18 cellular contexts compared by ENCODE assay signal in the genomic region with DNA sequence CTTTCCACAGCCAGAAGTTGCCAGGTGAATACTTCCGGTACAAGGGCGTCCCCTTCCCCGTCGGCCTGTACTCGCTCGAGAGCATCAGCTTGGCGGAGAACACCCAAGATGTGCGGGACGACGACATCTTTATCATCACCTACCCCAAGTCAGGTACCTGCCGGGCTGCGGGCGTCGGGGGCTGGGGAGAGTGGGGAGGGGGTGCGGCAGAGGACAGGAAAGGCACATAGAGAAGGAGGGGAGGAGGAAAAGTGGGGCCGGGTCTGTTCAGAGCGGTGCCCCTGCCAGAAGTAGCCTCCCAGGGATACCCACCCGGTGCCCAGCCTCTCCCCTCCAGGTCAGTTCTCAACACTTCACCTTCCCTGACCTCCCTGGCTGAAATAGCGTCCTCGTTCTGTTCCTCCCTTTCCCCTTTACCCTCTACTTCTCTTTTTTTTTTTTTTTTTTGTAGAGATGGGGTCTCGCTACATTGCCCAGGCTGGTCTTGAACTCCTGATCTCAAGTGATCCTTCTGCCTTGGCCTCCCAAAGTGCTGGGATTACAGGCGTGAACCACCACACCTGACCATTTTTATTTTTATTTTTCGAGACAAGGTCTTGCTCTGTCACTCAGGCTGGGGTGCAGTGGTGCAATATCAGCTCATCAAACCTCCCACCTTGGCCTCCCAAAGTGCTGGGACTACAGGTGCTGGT. TPM values are rescaled to one million over a fixed set of nuclear protein-coding genes. Genes with fewer than 3 reads are reported as not detected.
A peak's percentile ranks its signal among the peaks of the same experiment; 100 is the strongest.
DNase-seq lines count a peak whose midpoint lies in the region; ATAC-seq and TF ChIP-seq lines count a peak whose summit lies in the region.
"Had no signal": no experiment of that assay in that cellular context is flagged by ENCODE, and none has a peak within 500 bp of the region (broad histone marks: within the 10 kb centered on the region; RNA-seq: fewer than 3 reads in every experiment).

No MANE protein-coding gene starts in this region.

- H3K36me3 Mint-ChIP-seq in GM23338 (ENCODE audit: low read depth) (no peaks in the 10 kb centered on the region), progenitor cell of endocrine pancreas (ENCODE audit: insufficient read depth) (no peaks in the 10 kb centered on the region)

- POLR2A ChIA-PET in HEK293 (lab: Yijun Ruan, JAX), result interaction anchor here (0.5 to 0.7 kb wide), 3 partner anchors 8 to 998 kb away, joined by 3 to 4 read pairs (median 4); no protein-coding TSS in a partner anchor

- H3K4me3 ChIP-seq in GM23338, result no peak overlapping the region
- H3K4me3 ChIP-seq in HEK293 (ENCODE audit: low read depth, low read length), result no peak overlapping the region

- peaks cover 24% of the 10 kb centered on the region for H3K27me3 Mint-ChIP-seq in GM23338 (ENCODE audit: insufficient read depth, low read depth, poor library complexity)
- no peaks in the 10 kb centered on the region for H3K27me3 Mint-ChIP-seq in progenitor cell of endocrine pancreas
- H3K27me3 Mint-ChIP-seq: CD4-positive, alpha-beta T cell had no signal

- no peaks in the 10 kb centered on the region for H3K27me3 ChIP-seq in GM23338 (ENCODE audit: insufficient read depth)

- no peaks in the 10 kb centered on the region for H3K9me2 ChIP-seq in GM23338 (ENCODE audit: insufficient read depth)

- H3K4me1 ChIP-seq in GM23338 (ENCODE audit: insufficient read depth) (peaks cover 8% of the 10 kb centered on the region; the same call in 1 of the 2 replicates), HEK293 (ENCODE audit: control insufficient read depth, insufficient read depth, low read length) (no peaks in the 10 kb centered on the region; the same call in 1 of the 2 replicates)

- H3K27ac ChIP-seq in GM23338 (ENCODE audit: low read depth) (no peak overlapping the region), HEK293 (ENCODE audit: extremely low read depth, low read depth, low read length) (no peak overlapping the region)
- H3K27ac ChIP-seq: C4-2B had no signal

- no peak for ATAC-seq in GM23338

- H3K9me3 Mint-ChIP-seq in GM23338 (no peaks in the 10 kb centered on the region), progenitor cell of endocrine pancreas (ENCODE audit: low read depth) (no peaks in the 10 kb centered on the region)
- H3K9me3 Mint-ChIP-seq: CD4-positive, alpha-beta T cell; HFFc6 had no signal

- H3K27ac Mint-ChIP-seq in GM23338, result no peak overlapping the region
- peak overlapping the region; percentile 56 for H3K27ac Mint-ChIP-seq in progenitor cell of endocrine pancreas
- H3K27ac Mint-ChIP-seq: CD4-positive, alpha-beta T cell; HFFc6 had no signal

- H3K79me2 ChIP-seq in GM23338 (replicated peaks; ENCODE audit: insufficient read depth), result no peaks in the 10 kb centered on the region

- H3K4me1 Mint-ChIP-seq in GM23338 (peaks cover 16% of the 10 kb centered on the region), progenitor cell of endocrine pancreas (ENCODE audit: low read depth) (peaks cover 22% of the 10 kb centered on the region)

- CTCF ChIA-PET in HEK293 (lab: Yijun Ruan, JAX), result interaction anchor here (0.6 kb wide), 1 partner anchor 14 kb away, joined by 4 read pairs; no protein-coding TSS in a partner anchor

- H3K4me2 ChIP-seq in GM23338, result no peak overlapping the region

- H3K9me3 ChIP-seq in HEK293 (ENCODE audit: control insufficient read depth, insufficient read depth, low read depth, low read length), result no peaks in the 10 kb centered on the region
- H3K9me3 ChIP-seq: Caco-2 had no signal

- DNase-seq in GM23338 (ENCODE audit: low spot score), result no peak
- peak; percentile 5 for DNase-seq in iPS-NIHi7 (ENCODE audit: extremely low spot score)
- no peak for DNase-seq in progenitor cell of endocrine pancreas (ENCODE audit: low spot score, unreplicated experiment)
- no peak for DNase-seq in EL
- DNase-seq in activated CD4-positive, alpha-beta T cell treated with anti-CD3 and anti-CD28 coated beads for 4 hours, result no peak
- no peak for DNase-seq in NCI-H2227 treated with DMSO at 0.1 percent for 48 hours (lab: John Stamatoyannopoulos, UW)
- DNase-seq: ACHN; AML-193; Caco-2; CD4-positive, alpha-beta T cell; GDM1; HCEC 1CT; HFFc6 had no signal

- H4K20me1 ChIP-seq in GM23338 (replicated peaks; ENCODE audit: insufficient read depth), result no peaks in the 10 kb centered on the region

- H3K4me3 Mint-ChIP-seq in GM23338 (no peak overlapping the region), progenitor cell of endocrine pancreas (ENCODE audit: low read depth) (no peak overlapping the region)
- H3K4me3 Mint-ChIP-seq: CD4-positive, alpha-beta T cell; HFFc6 had no signal

- peak overlapping the region; percentile 52; the same call in 1 of the 2 replicates for H2AFZ ChIP-seq in GM23338

- H3K36me3 ChIP-seq in GM23338 (ENCODE audit: insufficient read depth), result no peaks in the 10 kb centered on the region
- no peaks in the 10 kb centered on the region for H3K36me3 ChIP-seq in HEK293 (ENCODE audit: control insufficient read depth in 2 of 2, insufficient read depth in 1 of 2, low read length in 2 of 2)

- H3F3A ChIP-seq in GM23338 (replicated peaks; ENCODE audit: low read depth), result no peaks in the 10 kb centered on the region

- no peak for TF ChIP-seq CTCF in GM23338 (conservative IDR thresholded peaks at IDR 0.05; ENCODE audit: low read depth in 2 of 2)
- no peak for TF ChIP-seq CTCF in HEK293 (tag by site-specific recombination; IDR thresholded peaks at IDR 0.05)
- TF ChIP-seq CTCF in progenitor cell of endocrine pancreas (IDR thresholded peaks at IDR 0.05; ENCODE audit: unreplicated experiment), result no peak

TF ChIP-seq in GM23338, 12 proteins besides CTCF, POLR2A, EP300 and RAD21 (continues in another document):
- TF ChIP-seq ZNF331 (CRISPR knock-in tag; IDR thresholded peaks at IDR 0.05; ENCODE audit: low read depth), result no peak

TF ChIP-seq in HEK293, 187 proteins besides CTCF, POLR2A, EP300 and RAD21 (continues in another document):
- no peak for TF ChIP-seq ZNF561 (tag by site-specific recombination; IDR thresholded peaks at IDR 0.05; ENCODE audit: borderline replicate concordance)
- TF ChIP-seq ZNF121 (tag by site-specific recombination; IDR thresholded peaks at IDR 0.05), result peak; percentile 54
- TF ChIP-seq, protein P1, sequence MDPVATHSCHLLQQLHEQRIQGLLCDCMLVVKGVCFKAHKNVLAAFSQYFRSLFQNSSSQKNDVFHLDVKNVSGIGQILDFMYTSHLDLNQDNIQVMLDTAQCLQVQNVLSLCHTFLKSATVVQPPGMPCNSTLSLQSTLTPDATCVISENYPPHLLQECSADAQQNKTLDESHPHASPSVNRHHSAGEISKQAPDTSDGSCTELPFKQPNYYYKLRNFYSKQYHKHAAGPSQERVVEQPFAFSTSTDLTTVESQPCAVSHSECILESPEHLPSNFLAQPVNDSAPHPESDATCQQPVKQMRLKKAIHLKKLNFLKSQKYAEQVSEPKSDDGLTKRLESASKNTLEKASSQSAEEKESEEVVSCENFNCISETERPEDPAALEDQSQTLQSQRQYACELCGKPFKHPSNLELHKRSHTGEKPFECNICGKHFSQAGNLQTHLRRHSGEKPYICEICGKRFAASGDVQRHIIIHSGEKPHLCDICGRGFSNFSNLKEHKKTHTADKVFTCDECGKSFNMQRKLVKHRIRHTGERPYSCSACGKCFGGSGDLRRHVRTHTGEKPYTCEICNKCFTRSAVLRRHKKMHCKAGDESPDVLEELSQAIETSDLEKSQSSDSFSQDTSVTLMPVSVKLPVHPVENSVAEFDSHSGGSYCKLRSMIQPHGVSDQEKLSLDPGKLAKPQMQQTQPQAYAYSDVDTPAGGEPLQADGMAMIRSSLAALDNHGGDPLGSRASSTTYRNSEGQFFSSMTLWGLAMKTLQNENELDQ (tag by site-specific recombination; IDR thresholded peaks at IDR 0.05; ENCODE audit: low read depth), result no peak
- TF ChIP-seq ZNF169 (tag by site-specific recombination; IDR thresholded peaks at IDR 0.05), result no peak
- TF ChIP-seq, protein P2, sequence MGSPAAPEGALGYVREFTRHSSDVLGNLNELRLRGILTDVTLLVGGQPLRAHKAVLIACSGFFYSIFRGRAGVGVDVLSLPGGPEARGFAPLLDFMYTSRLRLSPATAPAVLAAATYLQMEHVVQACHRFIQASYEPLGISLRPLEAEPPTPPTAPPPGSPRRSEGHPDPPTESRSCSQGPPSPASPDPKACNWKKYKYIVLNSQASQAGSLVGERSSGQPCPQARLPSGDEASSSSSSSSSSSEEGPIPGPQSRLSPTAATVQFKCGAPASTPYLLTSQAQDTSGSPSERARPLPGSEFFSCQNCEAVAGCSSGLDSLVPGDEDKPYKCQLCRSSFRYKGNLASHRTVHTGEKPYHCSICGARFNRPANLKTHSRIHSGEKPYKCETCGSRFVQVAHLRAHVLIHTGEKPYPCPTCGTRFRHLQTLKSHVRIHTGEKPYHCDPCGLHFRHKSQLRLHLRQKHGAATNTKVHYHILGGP (tag by site-specific recombination; IDR thresholded peaks at IDR 0.05), result no peak
- TF ChIP-seq, protein P3, sequence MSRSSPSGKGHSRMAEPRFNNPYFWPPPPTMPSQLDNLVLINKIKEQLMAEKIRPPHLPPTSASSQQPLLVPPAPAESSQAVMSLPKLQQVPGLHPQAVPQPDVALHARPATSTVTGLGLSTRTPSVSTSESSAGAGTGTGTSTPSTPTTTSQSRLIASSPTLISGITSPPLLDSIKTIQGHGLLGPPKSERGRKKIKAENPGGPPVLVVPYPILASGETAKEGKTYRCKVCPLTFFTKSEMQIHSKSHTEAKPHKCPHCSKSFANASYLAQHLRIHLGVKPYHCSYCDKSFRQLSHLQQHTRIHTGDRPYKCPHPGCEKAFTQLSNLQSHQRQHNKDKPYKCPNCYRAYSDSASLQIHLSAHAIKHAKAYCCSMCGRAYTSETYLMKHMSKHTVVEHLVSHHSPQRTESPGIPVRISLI (tag by site-specific recombination; IDR thresholded peaks at IDR 0.05), result no peak
- TF ChIP-seq ZBTB20 (tag by site-specific recombination; IDR thresholded peaks at IDR 0.05), result no peak
- no peak for TF ChIP-seq KLF16 (tag by site-specific recombination; IDR thresholded peaks at IDR 0.05)

RNA-seq across cellular contexts. Expression of a gene that starts 24.1 kb away (rescaled TPM):
- 1.3 TPM in 1 of 2 replicates, not detected in the other for total RNA-seq in GM23338 (2014; rRNA removed; shearing (Covaris generic))
- polyA plus RNA-seq in GM23338 (2016; fragmentation: Nextera tagmentation; extraction: Ambion mirVana), result 2.3 and 2.5 TPM in 2 replicates
- total RNA-seq in progenitor cell of endocrine pancreas, result not detected in 2 replicates
- total RNA-seq: A172; CD4-positive, alpha-beta T cell had no signal

RNA-seq across cellular contexts. Expression of a gene that starts 30.5 kb away (rescaled TPM):
- not detected in 2 replicates for total RNA-seq in GM23338 (2014; rRNA removed; shearing (Covaris generic))
- polyA plus RNA-seq in GM23338 (2016; fragmentation: Nextera tagmentation; extraction: Ambion mirVana), result not detected in 2 replicates
- total RNA-seq in progenitor cell of endocrine pancreas, result not detected in 2 replicates
- total RNA-seq: A172; Caco-2; CD4-positive, alpha-beta T cell; H1; HFFc6 had no signal
- polyA plus RNA-seq: BJ, H1 had no signal

RNA-seq across cellular contexts. Expression of a gene that starts 38.8 kb away (rescaled TPM):
- total RNA-seq in GM23338 (2014; rRNA removed; shearing (Covaris generic)), result 2.3 and 4.5 TPM in 2 replicates
- 0.90 and 1.0 TPM in 2 replicates for polyA plus RNA-seq in GM23338 (2016; fragmentation: Nextera tagmentation; extraction: Ambion mirVana)
- total RNA-seq in progenitor cell of endocrine pancreas, result 3.8 and 4.3 TPM in 2 replicates
- total RNA-seq: A172 had no signal

RNA-seq across cellular contexts. Expression of a gene that starts 42.9 kb away (rescaled TPM):
- total RNA-seq in GM23338 (2014; rRNA removed; shearing (Covaris generic)), result 1,660 and 1,898 TPM in 2 replicates
- polyA plus RNA-seq in GM23338 (2016; fragmentation: Nextera tagmentation; extraction: Ambion mirVana), result 2,011 and 2,172 TPM in 2 replicates
- 1,379 and 1,392 TPM in 2 replicates for total RNA-seq in progenitor cell of endocrine pancreas

RNA-seq across cellular contexts. Expression of a gene that starts 43.2 kb away (rescaled TPM):
- total RNA-seq in GM23338 (2014; rRNA removed; shearing (Covaris generic)), result 39.8 and 50.3 TPM in 2 replicates
- 18.3 TPM in 2 replicates for polyA plus RNA-seq in GM23338 (2016; fragmentation: Nextera tagmentation; extraction: Ambion mirVana)
- total RNA-seq in progenitor cell of endocrine pancreas, result 137 and 138 TPM in 2 replicates
